In genomic region chr7:120665068-120665467, GRCh38 we compare ENCODE assay signal across 11 cellular contexts.
"Had no signal": no experiment of that assay in that cellular context is flagged by ENCODE, and none has a peak within 500 bp of the region (broad histone marks: within the 10 kb centered on the region; RNA-seq: fewer than 3 reads in every experiment).

No MANE protein-coding gene starts in this region.

- H3K4me3 ChIP-seq: GM23248, GM23338, HAP-1 had no signal

- H2AFZ ChIP-seq: GM23248, GM23338 had no signal

- FAIRE-seq: H1, H54 had no signal

- H3K36me3 ChIP-seq: HAP-1 had no signal

- H3K9me3 ChIP-seq: HAP-1 had no signal

- H3K9ac ChIP-seq: GM23248 had no signal

- H3K4me2 ChIP-seq: GM23338 had no signal

- DNase-seq: GM23248, GOT3, H7, H9, HCEC 1CT, HFFc6 had no signal

- ATAC-seq: GM23338, HCT116 had no signal

- H3K27ac ChIP-seq: GM23248 had no signal
